In genomic region chr1:230979389-230979716, GRCh38 we compare ENCODE assay signal across 8 cellular contexts. TPM values are rescaled to one million over a fixed set of nuclear protein-coding genes. Genes with fewer than 3 reads are reported as not detected.
A peak's percentile ranks its signal among the peaks of the same experiment; 100 is the strongest.
DNase-seq lines count a peak whose midpoint lies in the region; ATAC-seq and TF ChIP-seq lines count a peak whose summit lies in the region.

No MANE protein-coding gene starts in this region.

- no peak overlapping the region for H3K4me3 Mint-ChIP-seq in activated CD4-positive, alpha-beta T cell treated with anti-CD3 and anti-CD28 coated beads, Interleukin-2, amount 10 ng/mL, durations not matched to agents 24 days and 14 days

- WGBS in thymus = 6% methylated on average over 12 of the region's 12 CpGs

- H3K4me1 ChIP-seq in ascending aorta (peaks cover 0 to 4% of the 10 kb centered on the region in 2 donors), thymus (ENCODE audit: control insufficient read depth, insufficient read depth, low read length) (peaks cover 26% of the 10 kb centered on the region)

- peak overlapping the region; percentile 87 for H3K27ac Mint-ChIP-seq in activated CD4-positive, alpha-beta T cell treated with anti-CD3 and anti-CD28 coated beads, Interleukin-2, amount 10 ng/mL, durations not matched to agents 24 days and 14 days

- H3K27me3 Mint-ChIP-seq in activated CD4-positive, alpha-beta T cell treated with anti-CD3 and anti-CD28 coated beads, Interleukin-2, amount 10 ng/mL, durations not matched to agents 24 days and 14 days = no peaks in the 10 kb centered on the region

- H3K4me3 ChIP-seq in ascending aorta (peak overlapping the region; percentile 90 to 97), thymus (ENCODE audit: low read length) (peak overlapping the region; percentile 94)

- peak overlapping the region; percentile 27 to 56 for H3K27ac ChIP-seq in ascending aorta
- H3K27ac ChIP-seq in layer of hippocampus (ENCODE audit: low read depth, low read length) = peak overlapping the region; percentile 52
- H3K27ac ChIP-seq in thymus (ENCODE audit: low read depth) = peak overlapping the region; percentile 68

- peaks cover 26% of the 10 kb centered on the region for H3K4me1 Mint-ChIP-seq in activated CD4-positive, alpha-beta T cell treated with anti-CD3 and anti-CD28 coated beads, Interleukin-2, amount 10 ng/mL, durations not matched to agents 24 days and 14 days

- DNase-seq in activated CD4-positive, alpha-beta T cell treated with anti-CD3 and anti-CD28 coated beads, Interleukin-2, amount 10 ng/mL, durations not matched to agents 24 days and 14 days = no peak
- DNase-seq in activated CD4-positive, alpha-beta T cell treated with anti-CD3 and anti-CD28 coated beads, Interleukin-2, amount 50 U/mL, for 1 hour = no peak
- DNase-seq in ascending aorta (ENCODE audit: low spot score in 2 of 2) (no peak), NCI-H526 treated with DMSO at 0.1 percent for 48 hours (lab: John Stamatoyannopoulos, UW) (no peak)

- peaks cover 12% of the 10 kb centered on the region for H3K36me3 Mint-ChIP-seq in activated CD4-positive, alpha-beta T cell treated with anti-CD3 and anti-CD28 coated beads, Interleukin-2, amount 10 ng/mL, durations not matched to agents 24 days and 14 days (ENCODE audit: low read depth)

- no peaks in the 10 kb centered on the region for H3K9me3 ChIP-seq in ascending aorta
- H3K9me3 ChIP-seq in thymus (ENCODE audit: control insufficient read depth) = no peaks in the 10 kb centered on the region

- H3K36me3 ChIP-seq in ascending aorta (no peaks in the 10 kb centered on the region), thymus (ENCODE audit: control insufficient read depth, insufficient read depth) (peaks cover 9% of the 10 kb centered on the region)

- no peaks in the 10 kb centered on the region for H3K27me3 ChIP-seq in ascending aorta
- no peaks in the 10 kb centered on the region for H3K27me3 ChIP-seq in layer of hippocampus (ENCODE audit: control insufficient read depth, insufficient read depth, low read length)
- no peaks in the 10 kb centered on the region for H3K27me3 ChIP-seq in thymus (ENCODE audit: control insufficient read depth, insufficient read depth)

- H3K9me3 Mint-ChIP-seq in activated CD4-positive, alpha-beta T cell treated with anti-CD3 and anti-CD28 coated beads, Interleukin-2, amount 10 ng/mL, durations not matched to agents 24 days and 14 days = no peaks in the 10 kb centered on the region

- ATAC-seq in HG02623 (IDR thresholded peaks at IDR 0.05; ENCODE audit: unreplicated experiment) = no peak
- no peak for ATAC-seq in GM21717 (IDR thresholded peaks at IDR 0.05; ENCODE audit: unreplicated experiment)

- intact Hi-C loops in activated CD4-positive, alpha-beta T cell treated with anti-CD3 and anti-CD28 coated beads, Interleukin-2, amount 10 ng/mL, durations not matched to agents 24 days and 14 days (cut with micrococcal nuclease) = loop anchor here (1.0 to 10.0 kb wide), 7 partner anchors 62 to 1828 kb away; partner anchors contain the start of genes C1orf198, COG2, EXOC8 and MAP10
- intact Hi-C loops in ascending aorta (cut with DNase I) = loop anchor here (1.0 to 10.0 kb wide), 6 partner anchors 59 to 235 kb away; partner anchors contain the start of gene C1orf198

- TF ChIP-seq CTCF in ascending aorta (IDR thresholded peaks at IDR 0.05) = no peak

RNA-seq across cellular contexts. Expression of gene ARV1, which starts 0.5 kb away (rescaled TPM):
- 15.0 and 15.2 TPM in 2 replicates for total RNA-seq in activated CD4-positive, alpha-beta T cell treated with anti-CD3 and anti-CD28 coated beads, Interleukin-2, amount 10 ng/mL, durations not matched to agents 24 days and 14 days
- 9.7 TPM for total RNA-seq in ascending aorta
- polyA plus RNA-seq in thymus = 32.4 TPM

RNA-seq across cellular contexts. Expression of gene TTC13, which starts 0.7 kb away (rescaled TPM):
- total RNA-seq in activated CD4-positive, alpha-beta T cell treated with anti-CD3 and anti-CD28 coated beads, Interleukin-2, amount 10 ng/mL, durations not matched to agents 24 days and 14 days = 22.7 and 23.8 TPM in 2 replicates
- 21.5 TPM for total RNA-seq in ascending aorta
- 32.9 TPM for polyA plus RNA-seq in thymus
